10 cellular contexts compared by ENCODE assay signal in the genomic region with DNA sequence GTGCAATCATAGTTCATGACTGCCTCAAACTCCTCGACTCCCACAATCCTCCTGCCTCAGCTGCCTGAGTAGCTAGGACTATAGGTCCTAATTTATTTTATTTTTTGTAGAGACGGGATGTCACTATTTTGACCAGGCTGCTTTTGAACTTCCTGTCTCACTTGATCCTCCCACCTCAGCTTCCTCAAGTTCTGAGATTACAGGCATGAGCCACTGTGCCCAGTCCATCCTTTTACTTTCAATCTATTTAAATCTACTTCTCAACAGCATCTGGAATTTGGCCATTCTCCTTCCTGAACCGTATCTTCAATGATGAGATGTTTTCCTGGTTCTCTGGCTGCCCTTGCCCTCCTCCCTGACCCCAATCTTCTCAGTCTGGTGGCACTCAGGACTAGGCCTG. TPM values are rescaled to one million over a fixed set of nuclear protein-coding genes. Genes with fewer than 3 reads are reported as not detected.
DNase-seq lines count a peak whose midpoint lies in the region; ATAC-seq and TF ChIP-seq lines count a peak whose summit lies in the region.
"Had no signal": no experiment of that assay in that cellular context is flagged by ENCODE, and none has a peak within 500 bp of the region (broad histone marks: within the 10 kb centered on the region; RNA-seq: fewer than 3 reads in every experiment).

No MANE protein-coding gene starts in this region.

- H3K4me3 Mint-ChIP-seq in activated CD4-positive, alpha-beta T cell treated with anti-CD3 and anti-CD28 coated beads, Interleukin-2, amount 10 ng/mL, durations not matched to agents 7 days and 5 days, result peak overlapping the region; percentile 77
- peak overlapping the region; percentile 93 for H3K4me3 Mint-ChIP-seq in stimulated activated memory B cell treated with anti-CD40 and anti-IgM and Interleukin-4, amounts not matched to agents 10 μg/mL and 1 μg/mL and 100 μg/mL, for 72 hours

- intact Hi-C loops in PC-9 (cut with micrococcal nuclease; ENCODE audit: unreplicated experiment), result loop anchor here (5.0 kb wide), 1 partner anchor 41 kb away; no protein-coding TSS in a partner anchor

- H3K4me1 ChIP-seq in PC-9 (replicated peaks; ENCODE audit: insufficient read depth) (peaks cover 28% of the 10 kb centered on the region), duodenal mucosa (ENCODE audit: control insufficient read depth in 1 of 2, insufficient read depth in 2 of 2, low read length in 2 of 2) (peaks cover 16 to 28% of the 10 kb centered on the region in 2 donors)

- peaks cover 3% of the 10 kb centered on the region for H3K36me3 Mint-ChIP-seq in activated CD4-positive, alpha-beta T cell treated with anti-CD3 and anti-CD28 coated beads, Interleukin-2, amount 10 ng/mL, durations not matched to agents 7 days and 5 days (ENCODE audit: low read depth)
- H3K36me3 Mint-ChIP-seq in stimulated activated memory B cell treated with anti-CD40 and anti-IgM and Interleukin-4, amounts not matched to agents 10 μg/mL and 1 μg/mL and 100 μg/mL, for 72 hours, result peaks cover 5% of the 10 kb centered on the region

- peak overlapping the region; percentile 54; the same call in 1 of the 2 replicates for H3K27ac ChIP-seq in PC-9
- peak overlapping the region; percentile 11 for H3K27ac ChIP-seq in duodenal mucosa (ENCODE audit: low read depth, low read length)

- H3K9me3 ChIP-seq in PC-9 (ENCODE audit: insufficient read depth, low read depth) (no peaks in the 10 kb centered on the region), duodenal mucosa (ENCODE audit: control insufficient read depth in 1 of 2, low read length in 2 of 2) (no peaks in the 10 kb centered on the region)

- DNase-seq in activated CD4-positive, alpha-beta T cell treated with anti-CD3 and anti-CD28 coated beads, Interleukin-2, amount 10 ng/mL, durations not matched to agents 7 days and 5 days, result no peak
- DNase-seq in activated CD4-positive, alpha-beta T cell treated with anti-CD3 and anti-CD28 coated beads, Interleukin-2, amount 50 U/mL, for 4 hours, result no peak
- no peak for DNase-seq in PC-9
- DNase-seq in activated effector memory CD4-positive, alpha-beta T cell treated with anti-CD3 and anti-CD28 coated beads, Interleukin-2, amount 50 U/mL, for 16 hours, result no peak
- no peak for DNase-seq in pons (ENCODE audit: low spot score)

- H3K36me3 ChIP-seq in PC-9 (ENCODE audit: low read depth) (no peaks in the 10 kb centered on the region), duodenal mucosa (ENCODE audit: control insufficient read depth in 1 of 2, insufficient read depth in 2 of 2, low read length in 2 of 2) (no peaks in the 10 kb centered on the region)

- H3K4me2 ChIP-seq in PC-9, result peak overlapping the region; percentile 100

- peaks cover 42% of the 10 kb centered on the region for H3K4me1 Mint-ChIP-seq in activated CD4-positive, alpha-beta T cell treated with anti-CD3 and anti-CD28 coated beads, Interleukin-2, amount 10 ng/mL, durations not matched to agents 7 days and 5 days
- peaks cover 52% of the 10 kb centered on the region for H3K4me1 Mint-ChIP-seq in stimulated activated memory B cell treated with anti-CD40 and anti-IgM and Interleukin-4, amounts not matched to agents 10 μg/mL and 1 μg/mL and 100 μg/mL, for 72 hours

- peaks cover 48% of the 10 kb centered on the region for H3K79me2 ChIP-seq in PC-9 (ENCODE audit: low read depth)

- no peaks in the 10 kb centered on the region for H3K9me3 Mint-ChIP-seq in activated CD4-positive, alpha-beta T cell treated with anti-CD3 and anti-CD28 coated beads, Interleukin-2, amount 10 ng/mL, durations not matched to agents 7 days and 5 days
- H3K9me3 Mint-ChIP-seq in stimulated activated memory B cell treated with anti-CD40 and anti-IgM and Interleukin-4, amounts not matched to agents 10 μg/mL and 1 μg/mL and 100 μg/mL, for 72 hours, result no peaks in the 10 kb centered on the region

- H4K20me1 ChIP-seq in PC-9 (ENCODE audit: insufficient read depth), result no peaks in the 10 kb centered on the region

- no peaks in the 10 kb centered on the region for H3K9me2 ChIP-seq in PC-9 (ENCODE audit: insufficient read depth)

- peak overlapping the region in 1 of 2 donors; percentile 43 for H3K9ac ChIP-seq in duodenal mucosa (ENCODE audit: low read depth in 1 of 2, low read length in 2 of 2)

- CTCF ChIA-PET in activated CD4-positive, alpha-beta T cell treated with anti-CD3 and anti-CD28 coated beads, Interleukin-2, amount 10 ng/mL, durations not matched to agents 7 days and 5 days (lab: Charles Lee), result no interaction called here
- CTCF ChIA-PET in PC-9 (lab: Charles Lee), result interaction anchor here (0.7 kb wide), 1 partner anchor 39 kb away, joined by 14 read pairs; no protein-coding TSS in a partner anchor

- ATAC-seq in stimulated activated memory B cell treated with anti-CD40 and anti-IgM and Interleukin-4, amounts not matched to agents 10 μg/mL and 1 μg/mL and 100 μg/mL, for 72 hours, result no peak
- ATAC-seq in HG02973 (IDR thresholded peaks at IDR 0.05; ENCODE audit: unreplicated experiment), result no peak

- H3K4me3 ChIP-seq in PC-9, result peak overlapping the region; percentile 86; the same call in 1 of the 2 replicates
- H3K4me3 ChIP-seq in duodenal mucosa (ENCODE audit: low read depth in 1 of 2, low read length in 2 of 2), result peak overlapping the region; percentile 74 to 89

- peak overlapping the region; percentile 91 for H3K27ac Mint-ChIP-seq in activated CD4-positive, alpha-beta T cell treated with anti-CD3 and anti-CD28 coated beads, Interleukin-2, amount 10 ng/mL, durations not matched to agents 7 days and 5 days
- H3K27ac Mint-ChIP-seq in stimulated activated memory B cell treated with anti-CD40 and anti-IgM and Interleukin-4, amounts not matched to agents 10 μg/mL and 1 μg/mL and 100 μg/mL, for 72 hours, result peak overlapping the region; percentile 87

- H3K27me3 Mint-ChIP-seq in activated CD4-positive, alpha-beta T cell treated with anti-CD3 and anti-CD28 coated beads, Interleukin-2, amount 10 ng/mL, durations not matched to agents 7 days and 5 days, result no peaks in the 10 kb centered on the region
- H3K27me3 Mint-ChIP-seq in stimulated activated memory B cell treated with anti-CD40 and anti-IgM and Interleukin-4, amounts not matched to agents 10 μg/mL and 1 μg/mL and 100 μg/mL, for 72 hours, result no peaks in the 10 kb centered on the region

- H2AFZ ChIP-seq in PC-9, result no peak overlapping the region

- H3K27me3 ChIP-seq in PC-9 (ENCODE audit: insufficient read depth, low read depth) (no peaks in the 10 kb centered on the region), duodenal mucosa (ENCODE audit: control insufficient read depth in 1 of 2, insufficient read depth in 2 of 2, low read length in 2 of 2) (no peaks in the 10 kb centered on the region)

- TF ChIP-seq CTCF in PC-9 (conservative IDR thresholded peaks at IDR 0.05), result no peak

- no TSS peak for BruUV-seq in PC-9 (replicated peaks; lab: Mats Ljungman, UMichigan)

- POLR2A ChIA-PET in activated CD4-positive, alpha-beta T cell treated with anti-CD3 and anti-CD28 coated beads, Interleukin-2, amount 10 ng/mL, durations not matched to agents 7 days and 5 days (lab: Charles Lee), result no interaction called here
- POLR2A ChIA-PET in PC-9 (lab: Charles Lee; ENCODE audit: unreplicated experiment), result interaction anchor here (0.6 kb wide), 1 partner anchor 71 kb away, joined by 3 read pairs; no protein-coding TSS in a partner anchor

- H3F3A ChIP-seq in PC-9 (ENCODE audit: insufficient read depth, low read depth), result peaks cover 14% of the 10 kb centered on the region; the same call in 1 of the 2 replicates

RNA-seq across cellular contexts. Expression of a gene that starts 12.2 kb away (rescaled TPM):
- under 1 TPM in 1 of 2 experiments, not detected in 1; 0.05 TPM for total RNA-seq in activated CD4-positive, alpha-beta T cell treated with anti-CD3 and anti-CD28 coated beads, Interleukin-2, amount 10 ng/mL, durations not matched to agents 7 days and 5 days
- 0.10 TPM in 1 of 2 replicates, not detected in the other for total RNA-seq in PC-9 (2021)

RNA-seq across cellular contexts. Expression of a gene that starts 12.3 kb away (rescaled TPM):
- 100 to 1,000 TPM; 206 to 259 TPM for total RNA-seq in activated CD4-positive, alpha-beta T cell treated with anti-CD3 and anti-CD28 coated beads, Interleukin-2, amount 10 ng/mL, durations not matched to agents 7 days and 5 days
- 104 and 126 TPM in 2 replicates for total RNA-seq in PC-9 (2021)

RNA-seq across cellular contexts. Expression of a gene that starts 40.0 kb away (rescaled TPM):
- total RNA-seq in activated CD4-positive, alpha-beta T cell treated with anti-CD3 and anti-CD28 coated beads, Interleukin-2, amount 10 ng/mL, durations not matched to agents 7 days and 5 days, result 10 to 100 TPM; 43.0 to 55.0 TPM
- total RNA-seq in PC-9 (2021), result 79.3 and 107 TPM in 2 replicates

RNA-seq across cellular contexts. Expression of a gene that starts 43.1 kb away (rescaled TPM):
- not detected for total RNA-seq in activated CD4-positive, alpha-beta T cell treated with anti-CD3 and anti-CD28 coated beads, Interleukin-2, amount 10 ng/mL, durations not matched to agents 7 days and 5 days
- 2.3 and 2.5 TPM in 2 replicates for total RNA-seq in PC-9 (2021)

RNA-seq across cellular contexts. Expression of a gene that starts 45.1 kb away (rescaled TPM):
- total RNA-seq in activated CD4-positive, alpha-beta T cell treated with anti-CD3 and anti-CD28 coated beads, Interleukin-2, amount 10 ng/mL, durations not matched to agents 7 days and 5 days, result not detected
- 0.74 and 1.5 TPM in 2 replicates for total RNA-seq in PC-9 (2021)
- total RNA-seq: bronchial epithelial cell, SK-MEL-5 had no signal
